1 cellular context compared by ENCODE assay signal in genomic region chr5:1171340-1171941, GRCh38.
TF ChIP-seq lines count a peak whose summit lies in the region.

No MANE protein-coding gene starts in this region.

TF ChIP-seq in K562, 482 proteins besides CTCF, POLR2A, EP300 and RAD21 (continued from another document and continues in another):
- peak; percentile 93 for TF ChIP-seq JUN (IDR thresholded peaks at IDR 0.05; ENCODE audit: borderline replicate concordance, low read depth, low read length)
- 0 out of 2 replicates have a peak, but pooled peaks have one; percentile 29 for TF ChIP-seq JUN (CRISPR knock-in tag; IDR thresholded peaks at IDR 0.05; ENCODE audit: borderline replicate concordance)
- TF ChIP-seq SMARCB1 (IDR thresholded peaks at IDR 0.05; ENCODE audit: insufficient read length, low read depth), result no peak
- no peak for TF ChIP-seq GATA2 (CRISPR knock-in tag; IDR thresholded peaks at IDR 0.05)
- peak; percentile 82 for TF ChIP-seq HMBOX1 (IDR thresholded peaks at IDR 0.05)
- peak; percentile 81 for TF ChIP-seq CREM (IDR thresholded peaks at IDR 0.05; ENCODE audit: low read depth)
- TF ChIP-seq ZNF318 (IDR thresholded peaks at IDR 0.05; ENCODE audit: borderline replicate concordance in 1 of 2, low read depth in 1 of 2), result 0 out of 4 replicates have a peak, but pooled peaks of 1 of the 2 experiments have one; percentile 25
- TF ChIP-seq ZNF280A (IDR thresholded peaks at IDR 0.05; ENCODE audit: low read depth, partially characterized antibody), result no peak
- no peak for TF ChIP-seq ZNF239 (CRISPR knock-in tag; IDR thresholded peaks at IDR 0.05)
- peak; percentile 91 for TF ChIP-seq JUND (IDR thresholded peaks at IDR 0.05; ENCODE audit: borderline replicate concordance, low read depth, low read length)
- TF ChIP-seq JUND (tag; IDR thresholded peaks at IDR 0.05; ENCODE audit: borderline replicate concordance, low read depth, low read length), result peak; percentile 84
- TF ChIP-seq ZC3H8 (IDR thresholded peaks at IDR 0.05), result no peak
- TF ChIP-seq MAFF (IDR thresholded peaks at IDR 0.05; ENCODE audit: low read length), result no peak
- no peak for TF ChIP-seq ZNF444 (CRISPR knock-in tag; IDR thresholded peaks at IDR 0.05)
- TF ChIP-seq RHOXF2B (CRISPR knock-in tag; conservative IDR thresholded peaks at IDR 0.05), result no peak
- TF ChIP-seq HDAC3 (IDR thresholded peaks at IDR 0.05; ENCODE audit: borderline replicate concordance, partially characterized antibody), result no peak
- TF ChIP-seq CHAMP1 (IDR thresholded peaks at IDR 0.05), result no peak
- TF ChIP-seq GTF3C2 (IDR thresholded peaks at IDR 0.05; ENCODE audit: borderline replicate concordance, extremely low read depth, insufficient read length), result no peak
- TF ChIP-seq HNRNPLL (IDR thresholded peaks at IDR 0.05; ENCODE audit: low read depth, low read length, poor library complexity, severe bottlenecking), result no peak
- no peak for TF ChIP-seq NR2F6 (CRISPR knock-in tag; IDR thresholded peaks at IDR 0.05)
- TF ChIP-seq SNAPC5 (CRISPR knock-in tag; IDR thresholded peaks at IDR 0.05), result no peak
- no peak for TF ChIP-seq ZNF121 (CRISPR knock-in tag; conservative IDR thresholded peaks at IDR 0.05)
- no peak for TF ChIP-seq ZNF217 (CRISPR knock-in tag; IDR thresholded peaks at IDR 0.05)
- peak; percentile 78 for TF ChIP-seq DPF2 (IDR thresholded peaks at IDR 0.05)
- TF ChIP-seq TCF7 (IDR thresholded peaks at IDR 0.05; ENCODE audit: borderline replicate concordance), result no peak
- TF ChIP-seq BRD9 (IDR thresholded peaks at IDR 0.05; ENCODE audit: low read depth, partially characterized antibody), result no peak
- peak; percentile 14 to 44; a peak in 1 of 4 replicates for TF ChIP-seq TRIM24 (IDR thresholded peaks at IDR 0.05)
- TF ChIP-seq KLF1 (tag; IDR thresholded peaks at IDR 0.05), result no peak
- TF ChIP-seq E4F1 (CRISPR knock-in tag; IDR thresholded peaks at IDR 0.05; ENCODE audit: borderline replicate concordance), result no peak
- TF ChIP-seq TCF7L2 (IDR thresholded peaks at IDR 0.05; ENCODE audit: low read depth, low read length), result no peak
- TF ChIP-seq MXI1 (IDR thresholded peaks at IDR 0.05; ENCODE audit: low read depth, low read length), result no peak
- no peak for TF ChIP-seq U2AF1 (optimal IDR thresholded peaks at IDR 0.05; ENCODE audit: low read depth, low read length)
- no peak for TF ChIP-seq SIRT6 (IDR thresholded peaks at IDR 0.05; ENCODE audit: low read depth, low read length)
- TF ChIP-seq SREBF1 (IDR thresholded peaks at IDR 0.05; ENCODE audit: borderline replicate concordance, low read depth, low read length), result no peak
- TF ChIP-seq BCL6 (CRISPR knock-in tag; IDR thresholded peaks at IDR 0.05), result no peak
- peak; percentile 78 for TF ChIP-seq SMARCA4 (IDR thresholded peaks at IDR 0.05)
- TF ChIP-seq USF2 (CRISPR knock-in tag; IDR thresholded peaks at IDR 0.05), result no peak
- TF ChIP-seq ZSCAN29 (IDR thresholded peaks at IDR 0.05), result no peak
- TF ChIP-seq XRCC5 (IDR thresholded peaks at IDR 0.05; ENCODE audit: low read depth, low read length), result no peak
